18 cellular contexts compared by ENCODE assay signal in the genomic region with DNA sequence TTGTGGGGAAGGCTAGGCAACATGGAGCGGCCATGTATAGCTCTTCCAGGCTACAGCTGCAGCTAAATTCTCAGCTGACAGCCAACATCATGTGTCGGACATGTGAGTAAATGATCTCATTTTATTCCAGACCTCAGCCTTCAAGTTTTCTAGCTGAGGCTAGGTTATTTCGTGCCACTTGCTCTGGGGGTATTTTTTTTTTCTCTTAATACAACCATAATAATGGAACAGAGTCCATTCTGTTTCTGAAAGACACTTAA.
"Had no signal": no experiment of that assay in that cellular context is flagged by ENCODE, and none has a peak within 500 bp of the region (broad histone marks: within the 10 kb centered on the region; RNA-seq: fewer than 3 reads in every experiment).

No MANE protein-coding gene starts in this region.

- ATAC-seq: HepG2 had no signal

- H3K27ac ChIP-seq: SK-N-MC had no signal

- H3K4me3 ChIP-seq: SK-N-MC had no signal

- DNase-seq: KBM-7, MV-4-11, NCI-H1048, NCI-H1105, NCI-H1417, NCI-H1436 treated with DMSO at 0.1 percent for 48 hours, NCI-H1694, NCI-H187 treated with DMSO at 0.1 percent for 48 hours, NCI-H2029 treated with DMSO at 0.1 percent for 48 hours, NCI-H2171 treated with DMSO at 0.1 percent for 48 hours, NCI-H345, NCI-H446 treated with DMSO at 0.1 percent for 48 hours, NCI-H510A treated with DMSO at 0.1 percent for 48 hours, NCI-H526, RPMI8226, SHP77 had no signal
